10 cellular contexts compared by ENCODE assay signal in genomic region chr11:75094382-75094781, GRCh38. TPM values are rescaled to one million over a fixed set of nuclear protein-coding genes. Genes with fewer than 3 reads are reported as not detected.
"Had no signal": no experiment of that assay in that cellular context is flagged by ENCODE, and none has a peak within 500 bp of the region (broad histone marks: within the 10 kb centered on the region; RNA-seq: fewer than 3 reads in every experiment).

No MANE protein-coding gene starts in this region.

RNA-seq across cellular contexts. Expression of gene OR2AT4, which starts 2.3 kb away (rescaled TPM):
- total RNA-seq: OCI-LY7, PC-3, Peyer's patch, Right ventricle myocardium inferior, Right ventricle myocardium superior, RPMI7951, SJCRH30, SJSA1, T-cell had no signal
- polyA plus RNA-seq: SK-N-SH had no signal

RNA-seq across cellular contexts. Expression of gene SLCO2B1, which starts 56.5 kb away (rescaled TPM):
- total RNA-seq: PC-3 had no signal
